22 cellular contexts compared by ENCODE assay signal in the genomic region with DNA sequence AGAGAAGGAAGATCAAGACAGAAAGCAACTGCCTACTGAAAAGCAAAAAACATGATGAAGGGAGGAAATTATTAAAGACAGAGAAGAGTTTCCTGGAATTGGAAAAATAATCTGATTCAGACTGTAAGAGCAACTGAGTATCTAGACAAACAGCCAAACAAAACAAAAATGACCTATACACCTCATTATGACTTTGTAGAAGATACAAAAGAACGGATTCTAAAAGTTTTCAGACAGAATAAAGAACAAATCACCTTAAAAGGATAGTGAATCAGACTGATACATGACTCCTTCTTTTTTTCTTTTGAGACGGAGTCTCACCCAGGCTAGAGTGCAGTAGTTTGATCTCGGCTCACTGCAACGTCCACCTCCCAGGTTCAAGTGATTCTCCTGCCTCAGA. TPM values are rescaled to one million over a fixed set of nuclear protein-coding genes. Genes with fewer than 3 reads are reported as not detected.
DNase-seq lines count a peak whose midpoint lies in the region; ATAC-seq and TF ChIP-seq lines count a peak whose summit lies in the region.
"Had no signal": no experiment of that assay in that cellular context is flagged by ENCODE, and none has a peak within 500 bp of the region (broad histone marks: within the 10 kb centered on the region; RNA-seq: fewer than 3 reads in every experiment).

No MANE protein-coding gene starts in this region.

- no peaks in the 10 kb centered on the region for H3K9me3 ChIP-seq in CD8-positive, alpha-beta T cell (ENCODE audit: low read length)
- H3K9me3 ChIP-seq in Loucy (ENCODE audit: insufficient read depth, low read depth, low read length) (no peaks in the 10 kb centered on the region), neural progenitor cell (ENCODE audit: low read depth) (no peaks in the 10 kb centered on the region)
- H3K9me3 ChIP-seq: right atrium auricular region had no signal

- no peak overlapping the region for H3K4me3 ChIP-seq in CD8-positive, alpha-beta T cell (ENCODE audit: low read depth, low read length)
- H3K4me3 ChIP-seq in Loucy (ENCODE audit: low read length, poor library complexity, severe bottlenecking) (no peak overlapping the region), neural progenitor cell (no peak overlapping the region)
- H3K4me3 ChIP-seq: cardiac muscle cell, right atrium auricular region had no signal

- H3K36me3 Mint-ChIP-seq in CD8-positive, alpha-beta T cell = no peaks in the 10 kb centered on the region
- no peaks in the 10 kb centered on the region for H3K36me3 Mint-ChIP-seq in chondrocyte (ENCODE audit: low read depth)
- no peaks in the 10 kb centered on the region for H3K36me3 Mint-ChIP-seq in neural progenitor cell

- H3K27me3 ChIP-seq in CD8-positive, alpha-beta T cell (ENCODE audit: insufficient read depth, low read length) = no peaks in the 10 kb centered on the region
- H3K27me3 ChIP-seq in Loucy (ENCODE audit: insufficient read depth, low read length, poor library complexity, severe bottlenecking) (no peaks in the 10 kb centered on the region), neural progenitor cell (no peaks in the 10 kb centered on the region)
- H3K27me3 ChIP-seq: cardiac muscle cell, right atrium auricular region had no signal

- CTCF ChIA-PET in CD8-positive, alpha-beta T cell (lab: Charles Lee) = no interaction called here

- POLR2A ChIA-PET in CD8-positive, alpha-beta T cell (lab: Charles Lee) = no interaction called here

- peak overlapping the region; percentile 1 for H3K4me3 Mint-ChIP-seq in CD8-positive, alpha-beta T cell
- peak overlapping the region; percentile 5 for H3K4me3 Mint-ChIP-seq in chondrocyte (ENCODE audit: unreplicated experiment)
- no peak overlapping the region for H3K4me3 Mint-ChIP-seq in neural progenitor cell
- H3K4me3 Mint-ChIP-seq: activated CD4-positive, alpha-beta T cell treated with anti-CD3 and anti-CD28 coated beads, Interleukin-2, amount 10 ng/mL, durations not matched to agents 24 days and 14 days; memory B cell had no signal

- peaks cover 88% of the 10 kb centered on the region for H3K4me1 Mint-ChIP-seq in CD8-positive, alpha-beta T cell (ENCODE audit: low read depth)
- H3K4me1 Mint-ChIP-seq in chondrocyte (ENCODE audit: low read depth) (peaks cover 56% of the 10 kb centered on the region), neural progenitor cell (peaks cover 30% of the 10 kb centered on the region)

- H3K9me3 Mint-ChIP-seq in CD8-positive, alpha-beta T cell = no peaks in the 10 kb centered on the region
- H3K9me3 Mint-ChIP-seq in chondrocyte (ENCODE audit: low read depth) = no peaks in the 10 kb centered on the region
- H3K9me3 Mint-ChIP-seq in neural progenitor cell = no peaks in the 10 kb centered on the region
- H3K9me3 Mint-ChIP-seq: activated CD4-positive, alpha-beta T cell treated with anti-CD3 and anti-CD28 coated beads, Interleukin-2, amount 10 ng/mL, durations not matched to agents 24 days and 14 days; memory B cell had no signal

- no peak for TF ChIP-seq CTCF in CD8-positive, alpha-beta T cell (IDR thresholded peaks at IDR 0.05)
- no peak for TF ChIP-seq CTCF in Loucy (conservative IDR thresholded peaks at IDR 0.05; ENCODE audit: low read length)
- no peak for TF ChIP-seq CTCF in chondrocyte (IDR thresholded peaks at IDR 0.05)
- no peak for TF ChIP-seq CTCF in neural progenitor cell (IDR thresholded peaks at IDR 0.05)

- H4K20me1 ChIP-seq in Loucy (ENCODE audit: insufficient read depth, low read length, poor library complexity, severe bottlenecking) (peaks cover 82% of the 10 kb centered on the region), neural progenitor cell (ENCODE audit: low read depth) (peaks cover 63% of the 10 kb centered on the region)

- H3K27ac Mint-ChIP-seq in CD8-positive, alpha-beta T cell = no peak overlapping the region
- H3K27ac Mint-ChIP-seq in chondrocyte (ENCODE audit: unreplicated experiment) (peak overlapping the region; percentile 77), neural progenitor cell (peak overlapping the region; percentile 29)
- H3K27ac Mint-ChIP-seq: activated CD4-positive, alpha-beta T cell treated with anti-CD3 and anti-CD28 coated beads, Interleukin-2, amount 10 ng/mL, durations not matched to agents 24 days and 14 days; memory B cell had no signal

- H3K36me3 ChIP-seq in CD8-positive, alpha-beta T cell (ENCODE audit: insufficient read depth, low read length) = no peaks in the 10 kb centered on the region
- no peaks in the 10 kb centered on the region for H3K36me3 ChIP-seq in Loucy (ENCODE audit: insufficient read depth, low read length)
- no peaks in the 10 kb centered on the region for H3K36me3 ChIP-seq in neural progenitor cell
- H3K36me3 ChIP-seq: cardiac muscle cell, right atrium auricular region had no signal

- H2AFZ ChIP-seq in Loucy (ENCODE audit: low read length) = no peak overlapping the region
- H2AFZ ChIP-seq in neural progenitor cell (replicated peaks) = no peak overlapping the region

- intact Hi-C loops in CD8-positive, alpha-beta T cell (cut with DNase I, micrococcal nuclease) = loop anchor here in 1 of 2 experiments (5.0 kb wide), 1 partner anchor 47 kb away; no protein-coding TSS in a partner anchor

- H3K4me2 ChIP-seq in Loucy (ENCODE audit: low read depth, low read length, poor library complexity, severe bottlenecking) (peak overlapping the region; percentile 36), neural progenitor cell (no peak overlapping the region)

- H3K4me1 ChIP-seq in CD8-positive, alpha-beta T cell (ENCODE audit: insufficient read depth, low read length) = peaks cover 67% of the 10 kb centered on the region
- H3K4me1 ChIP-seq in Loucy (ENCODE audit: insufficient read depth, low read length, poor library complexity, severe bottlenecking) (peaks cover 24% of the 10 kb centered on the region), neural progenitor cell (peaks cover 37% of the 10 kb centered on the region)

- DNase-seq in CD8-positive, alpha-beta T cell = no peak
- no peak for DNase-seq in chondrocyte (ENCODE audit: low spot score)
- no peak for DNase-seq in neural progenitor cell (ENCODE audit: low spot score)
- no peak for DNase-seq in NCI-H2227 (lab: John Stamatoyannopoulos, UW; ENCODE audit: unreplicated experiment)
- DNase-seq in islet precursor cell = no peak
- DNase-seq: activated naive CD4-positive, alpha-beta T cell treated with anti-CD3 and anti-CD28 coated beads, Interleukin-2, amount 50 U/mL, for 16 hours; COR-L47; effector CD4-positive, alpha-beta T cell; EL; H7; hippocampal formation; NCI-H187; NCI-H446; Right ventricle myocardium superior; stimulated activated CD4-positive, alpha-beta T cell treated with anti-CD3 and anti-CD28 coated beads, Interleukin-1b, Interleukin-23, amount 100 ng/mL, for 48 hours had no signal

- H3K79me2 ChIP-seq in Loucy (ENCODE audit: insufficient read depth, low read length) = peaks cover 97% of the 10 kb centered on the region
- peaks cover 99% of the 10 kb centered on the region for H3K79me2 ChIP-seq in neural progenitor cell (ENCODE audit: low read depth)

- H3K27ac ChIP-seq in CD8-positive, alpha-beta T cell (ENCODE audit: low read depth, low read length) = no peak overlapping the region
- no peak overlapping the region for H3K27ac ChIP-seq in neural progenitor cell
- H3K27ac ChIP-seq: right atrium auricular region had no signal

- no peak for ATAC-seq in CD8-positive, alpha-beta T cell
- ATAC-seq in HG03460 (IDR thresholded peaks at IDR 0.05; ENCODE audit: unreplicated experiment) (no peak), HG02840 (IDR thresholded peaks at IDR 0.05; ENCODE audit: low FRiP score, unreplicated experiment) (no peak)

- no peaks in the 10 kb centered on the region for H3K9me2 ChIP-seq in Loucy (replicated peaks; ENCODE audit: low read depth, low read length)

- peak overlapping the region; percentile 1 for H3K9ac ChIP-seq in Loucy (ENCODE audit: low read depth, low read length, poor library complexity, severe bottlenecking)
- no peak overlapping the region for H3K9ac ChIP-seq in neural progenitor cell

- no peaks in the 10 kb centered on the region for H3K27me3 Mint-ChIP-seq in CD8-positive, alpha-beta T cell (ENCODE audit: low read depth)
- H3K27me3 Mint-ChIP-seq in chondrocyte (ENCODE audit: low read depth) (no peaks in the 10 kb centered on the region), neural progenitor cell (ENCODE audit: insufficient read depth, low read depth) (no peaks in the 10 kb centered on the region)
- H3K27me3 Mint-ChIP-seq: activated CD4-positive, alpha-beta T cell treated with anti-CD3 and anti-CD28 coated beads, Interleukin-2, amount 10 ng/mL, durations not matched to agents 24 days and 14 days; memory B cell had no signal

- H3F3A ChIP-seq in Loucy (ENCODE audit: low read depth) (no peaks in the 10 kb centered on the region), neural progenitor cell (ENCODE audit: low read depth) (peaks cover 16% of the 10 kb centered on the region)

RNA-seq across cellular contexts. Expression of a gene that starts 10.4 kb away (rescaled TPM):
- 100 to 1,000 TPM; 112 to 115 TPM for total RNA-seq in CD8-positive, alpha-beta T cell
- 94.2 to 105 TPM (median 95.3 TPM) in 3 replicates for total RNA-seq in chondrocyte
- 73.0 and 93.6 TPM in 2 replicates for total RNA-seq in neural progenitor cell (ENCODE audit: low replicate concordance)
